Comparison of ENCODE assay signal across 8 cellular contexts in the genomic region with DNA sequence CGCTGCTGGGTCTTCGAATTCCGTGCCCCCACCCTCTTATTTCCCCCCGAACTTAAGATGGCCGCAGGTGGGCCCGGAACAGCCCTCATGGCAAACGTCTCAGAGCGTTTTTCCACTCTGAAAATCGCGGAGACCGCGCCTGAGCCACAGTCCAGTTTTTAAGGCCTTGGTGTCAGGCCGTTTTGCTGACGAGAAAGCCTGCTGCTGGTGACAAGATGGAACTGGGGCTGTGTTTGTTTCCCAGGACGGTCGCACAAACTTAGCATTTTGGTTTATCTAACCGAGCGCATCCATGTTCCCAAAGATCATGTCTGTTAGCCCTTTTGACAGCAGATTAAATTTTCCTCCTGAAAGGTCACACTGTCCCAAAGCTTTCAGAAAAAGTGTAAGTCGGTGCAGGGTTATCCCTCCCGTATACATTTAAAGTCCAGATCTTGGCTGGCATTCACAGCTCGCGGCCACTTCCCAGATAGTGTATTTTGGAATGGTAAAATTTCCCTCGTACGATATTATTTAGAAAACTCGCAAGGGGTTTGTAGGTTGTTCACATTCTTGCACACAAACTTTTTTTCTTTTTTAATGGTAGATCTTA. TPM values are rescaled to one million over a fixed set of nuclear protein-coding genes. Genes with fewer than 3 reads are reported as not detected.
A peak's percentile ranks its signal among the peaks of the same experiment; 100 is the strongest.
DNase-seq lines count a peak whose midpoint lies in the region; ATAC-seq and TF ChIP-seq lines count a peak whose summit lies in the region.

No MANE protein-coding gene starts in this region.

- DNase-seq in CD14-positive monocyte (ENCODE audit: low spot score) (no peak), NOMO-1 (lab: John Stamatoyannopoulos, UW; ENCODE audit: unreplicated experiment in 2 of 2) (peak; percentile 71 to 75), mammary epithelial cell (no peak), lower leg skin (ENCODE audit: low spot score in 2 of 2) (peak in 1 of 2 donors; percentile 94), superior temporal gyrus (ENCODE audit: extremely low spot score) (peak; percentile 89), glomerular visceral epithelial cell (ENCODE audit: extremely low spot score) (no peak)

- H2AFZ ChIP-seq in mammary epithelial cell (ENCODE audit: low read depth, low read length): peak overlapping the region; percentile 86

- H3K79me2 ChIP-seq in mammary epithelial cell (ENCODE audit: insufficient read depth, low read length): peaks cover 55% of the 10 kb centered on the region

- in situ Hi-C loops in mammary epithelial cell (cut with MboI; ENCODE audit: low sequenced_read_pairs in 2 of 2): no loop called here

- H3K27ac Mint-ChIP-seq in CD14-positive monocyte: peak overlapping the region; percentile 99 to 100 (median 100)

- no peaks in the 10 kb centered on the region for H4K20me1 ChIP-seq in mammary epithelial cell (ENCODE audit: insufficient read depth, low read length)

- intact Hi-C loops in CD14-positive monocyte (cut with micrococcal nuclease): loop anchor here (5.0 to 10.0 kb wide), 4 partner anchors 220 to 523 kb away; a partner anchor contains a TSS
- intact Hi-C loops in mammary epithelial cell (cut with micrococcal nuclease): loop anchor here (1.0 kb wide), 2 partner anchors 217 to 423 kb away; a partner anchor contains a TSS
- intact Hi-C loops in lower leg skin (cut with DNase I; ENCODE audit: low total_unique reads): loop anchor here (5.0 kb wide), 1 partner anchor 218 kb away; a partner anchor contains a TSS

- peak overlapping the region; percentile 96 for H3K27ac ChIP-seq in mammary epithelial cell (ENCODE audit: insufficient read depth, low read depth, low read length)

- WGBS in mammary epithelial cell (ENCODE audit: low coverage, missing lambda C conversion rate): 0% methylated on average over 22 of the region's 25 CpGs
- WGBS in lower leg skin, 2 donors: 0 to 1% methylated on average over 25 of the region's 25 CpGs

- no peaks in the 10 kb centered on the region for H3K27me3 ChIP-seq in mammary epithelial cell (ENCODE audit: insufficient read depth, low read length)

- H3K27me3 Mint-ChIP-seq in CD14-positive monocyte (ENCODE audit: low read depth in 3 of 3): no peaks in the 10 kb centered on the region

- no TSS peak for BruUV-seq in mammary epithelial cell (replicated peaks; lab: Mats Ljungman, UMichigan)

- dilution Hi-C loops in mammary epithelial cell (cut with HindIII; ENCODE audit: low sequenced_read_pairs): loop anchor here (5.0 kb wide), 1 partner anchor 62 kb away; no protein-coding TSS in a partner anchor

- TF ChIP-seq CTCF in CD14-positive monocyte (IDR thresholded peaks at IDR 0.05) (no peak), mammary epithelial cell (conservative IDR thresholded peaks at IDR 0.05 in 1 of 2, IDR thresholded peaks at IDR 0.05 in 1 of 2; ENCODE audit: extremely low read depth in 1 of 2, insufficient read depth in 1 of 2, low read depth in 1 of 2, low read length in 2 of 2) (no peak), lower leg skin (IDR thresholded peaks at IDR 0.05) (no peak)

- H3K9me3 ChIP-seq in mammary epithelial cell (replicated peaks; ENCODE audit: insufficient read depth, low read length): no peaks in the 10 kb centered on the region

- TF ChIP-seq POLR2A in lower leg skin (IDR thresholded peaks at IDR 0.05): no peak

- ATAC-seq in GM18909 (IDR thresholded peaks at IDR 0.05; ENCODE audit: poor library complexity, unreplicated experiment): peak; percentile 56
- peak; percentile 28 for ATAC-seq in HG03097 (IDR thresholded peaks at IDR 0.05; ENCODE audit: low FRiP score, unreplicated experiment)

- peaks cover 14% of the 10 kb centered on the region for H3K4me1 ChIP-seq in mammary epithelial cell (ENCODE audit: insufficient read depth, low read length)

- peak overlapping the region; percentile 97 for H3K4me3 Mint-ChIP-seq in CD14-positive monocyte

- H3K9ac ChIP-seq in mammary epithelial cell (ENCODE audit: insufficient read depth, low read length): peak overlapping the region; percentile 99

- H3K9me3 Mint-ChIP-seq in CD14-positive monocyte: no peaks in the 10 kb centered on the region

- peak overlapping the region; percentile 69 to 89 (median 89) for H3K4me3 ChIP-seq in mammary epithelial cell (replicated peaks in 1 of 3; ENCODE audit: insufficient read depth in 1 of 3, low read depth in 2 of 3, low read length in 3 of 3)
- peak overlapping the region; percentile 53 for H3K4me3 ChIP-seq in lower leg skin (ENCODE audit: low read depth, poor library complexity, severe bottlenecking)

- H3K4me1 Mint-ChIP-seq in CD14-positive monocyte: peaks cover 27% of the 10 kb centered on the region

- H3K36me3 Mint-ChIP-seq in CD14-positive monocyte: peaks cover 0 to 6% of the 10 kb centered on the region in 2 donors

- H3K4me2 ChIP-seq in mammary epithelial cell (ENCODE audit: insufficient read depth, low read depth, low read length): peak overlapping the region; percentile 96

- CTCF ChIA-PET in mammary epithelial cell (lab: Charles Lee; ENCODE audit: low non-redundant PET): no interaction called here

- no peaks in the 10 kb centered on the region for H3K36me3 ChIP-seq in mammary epithelial cell (ENCODE audit: insufficient read depth, low read length)

RNA-seq across cellular contexts. Expression of a gene that starts 0.8 kb away (rescaled TPM):
- 1 to 10 TPM; 6.4 to 9.8 TPM for polyA plus RNA-seq in CD14-positive monocyte
- 10 to 100 TPM; 62.2 to 71.5 TPM for total RNA-seq in mammary epithelial cell
- polyA plus RNA-seq in mammary epithelial cell: 14.8 TPM
- polyA minus RNA-seq in mammary epithelial cell: 49.9 TPM
- total RNA-seq in lower leg skin: 10 to 100 TPM; 33.2 to 86.4 (median 52.7) TPM

Comparison
In these comparisons a context has a peak if more than half of its experiments do, and no peak if none do; other contexts are left out.
1. DNase-seq: peak in NOMO-1 (2 of 2) and superior temporal gyrus (single experiment); none in CD14-positive monocyte (single experiment), mammary epithelial cell (single experiment) and glomerular visceral epithelial cell (single experiment).